Comparison of ENCODE assay signal across 7 cellular contexts in genomic region chr9:73133042-73133651, GRCh38. TPM values are rescaled to one million over a fixed set of nuclear protein-coding genes. Genes with fewer than 3 reads are reported as not detected.
A peak's percentile ranks its signal among the peaks of the same experiment; 100 is the strongest.
DNase-seq lines count a peak whose midpoint lies in the region; ATAC-seq and TF ChIP-seq lines count a peak whose summit lies in the region.

No MANE protein-coding gene starts in this region.

- no peak; the same call in 1 of the 2 replicates for ATAC-seq in HCT116
- no peak for ATAC-seq in gastrocnemius medialis
- no peak for ATAC-seq in GM21737 (IDR thresholded peaks at IDR 0.05; ENCODE audit: unreplicated experiment)

- H3K4me1 ChIP-seq in HCT116 (ENCODE audit: control insufficient read depth in 1 of 2, insufficient read depth in 2 of 2, low read length in 2 of 2) (peaks cover 41 to 48% of the 10 kb centered on the region in 2 experiments), endocrine pancreas (ENCODE audit: control insufficient read depth, insufficient read depth, low read length) (no peaks in the 10 kb centered on the region), gastrocnemius medialis (peaks cover 12 to 38% of the 10 kb centered on the region in 2 donors)

- H3K4me3 ChIP-seq in HCT116 (replicated peaks in 1 of 2; ENCODE audit: low read depth in 1 of 2, low read length in 2 of 2) (peak overlapping the region; percentile 46 to 60), endocrine pancreas (ENCODE audit: control insufficient read depth, insufficient read depth, low read length) (peak overlapping the region; percentile 96), gastrocnemius medialis (peak overlapping the region; percentile 58 to 81 (median 61))

- H3K4me2 ChIP-seq in HCT116 (ENCODE audit: low read length): peak overlapping the region; percentile 80

- H3K9me3 ChIP-seq in HCT116 (ENCODE audit: control insufficient read depth in 1 of 2, insufficient read depth in 1 of 2, low read depth in 1 of 2, low read length in 2 of 2) (no peaks in the 10 kb centered on the region), endocrine pancreas (ENCODE audit: control insufficient read depth, low read length) (no peaks in the 10 kb centered on the region), gastrocnemius medialis (no peaks in the 10 kb centered on the region)

- no peaks in the 10 kb centered on the region; the same call in 1 of the 2 replicates for H3K9me2 ChIP-seq in HCT116 (ENCODE audit: insufficient read depth)

- CTCF ChIA-PET in HCT116 (lab: Charles Lee): interaction anchor here (0.6 to 1.1 kb wide), 2 partner anchors 10 to 26 kb away, joined by 3 to 7 read pairs; no protein-coding TSS in a partner anchor

- no peak for TF ChIP-seq CTCF in HCT116 (IDR thresholded peaks at IDR 0.05 in 2 of 3, conservative IDR thresholded peaks at IDR 0.05 in 1 of 3; ENCODE audit: borderline replicate concordance in 1 of 3, insufficient read depth in 1 of 3, low read depth in 2 of 3, low read length in 2 of 3)
- TF ChIP-seq CTCF in gastrocnemius medialis (IDR thresholded peaks at IDR 0.05 in 4 of 5, conservative IDR thresholded peaks at IDR 0.05 in 1 of 5): no peak

- no TSS peak for BruUV-seq in HCT116 (replicated peaks; lab: Mats Ljungman, UMichigan)

- POLR2A ChIA-PET in HCT116 (lab: Charles Lee): interaction anchor here (0.7 to 2.5 kb wide), 8 partner anchors 15 to 57 kb away, joined by 3 to 9 read pairs (median 3); no protein-coding TSS in a partner anchor

- H2AFZ ChIP-seq in HCT116 (ENCODE audit: low read depth, low read length, poor library complexity, severe bottlenecking): peak overlapping the region; percentile 79

- intact Hi-C loops in HCT116 (cut with micrococcal nuclease) (no loop called here), gastrocnemius medialis (cut with DNase I; ENCODE audit: low total_unique reads) (no loop called here)

- TF ChIP-seq POLR2A in HCT116 (IDR thresholded peaks at IDR 0.05; ENCODE audit: borderline replicate concordance, extremely low read depth, insufficient read depth, insufficient read length) (no peak), gastrocnemius medialis (IDR thresholded peaks at IDR 0.05) (no peak)

- H3K27me3 ChIP-seq in HCT116 (ENCODE audit: insufficient read depth, low read length) (no peaks in the 10 kb centered on the region), endocrine pancreas (ENCODE audit: control insufficient read depth, insufficient read depth, low read length) (no peaks in the 10 kb centered on the region), gastrocnemius medialis (no peaks in the 10 kb centered on the region)

- H3K36me3 ChIP-seq in HCT116 (ENCODE audit: control insufficient read depth in 1 of 2, insufficient read depth in 2 of 2, low read length in 2 of 2) (no peaks in the 10 kb centered on the region), endocrine pancreas (ENCODE audit: control insufficient read depth, insufficient read depth, low read length) (no peaks in the 10 kb centered on the region), gastrocnemius medialis (no peaks in the 10 kb centered on the region)

- H3K27ac ChIP-seq in HCT116 (ENCODE audit: low read depth, low read length): peak overlapping the region; percentile 67; the same call in 1 of the 2 replicates
- peak overlapping the region; percentile 60 to 78 (median 68) for H3K27ac ChIP-seq in gastrocnemius medialis

- no peak for TF ChIP-seq RAD21 in HCT116 (IDR thresholded peaks at IDR 0.05; ENCODE audit: low read depth)

- no peaks in the 10 kb centered on the region for H3K79me2 ChIP-seq in HCT116 (ENCODE audit: insufficient read depth, low read length)

- in situ Hi-C loops in gastrocnemius medialis (cut with MboI; ENCODE audit: low sequenced_read_pairs in 4 of 4): no loop called here

- H4K20me1 ChIP-seq in HCT116 (ENCODE audit: insufficient read depth): no peaks in the 10 kb centered on the region

- H3K9ac ChIP-seq in HCT116 (ENCODE audit: low read length) (peak overlapping the region; percentile 41), endocrine pancreas (ENCODE audit: control insufficient read depth, insufficient read depth, low read length) (no peak overlapping the region)

- RAD21 ChIA-PET in HCT116 (lab: Charles Lee; ENCODE audit: low non-redundant PET in 1 of 2, low total read pairs in 2 of 2, uncharacterized antibody in 2 of 2, unreplicated experiment in 2 of 2): interaction anchor here in 1 of 2 experiments (0.7 kb wide), 1 partner anchor 8 kb away, joined by 6 read pairs; no protein-coding TSS in a partner anchor

- DNase-seq in HCT116 (ENCODE audit: low read depth, low spot score) (no peak), OCI-M1 (lab: John Stamatoyannopoulos, UW) (peak; percentile 65), gastrocnemius medialis (no peak), NCI-H2227 treated with DMSO at 0.1 percent for 48 hours (lab: John Stamatoyannopoulos, UW) (no peak)
- DNase-seq in effector CD8-positive, alpha-beta T cell (lab: John Stamatoyannopoulos, UW): no peak

TF ChIP-seq in HCT116, 20 proteins besides CTCF, POLR2A, EP300 and RAD21:
- TF ChIP-seq YY1 (IDR thresholded peaks at IDR 0.05; ENCODE audit: extremely low read depth, insufficient replicate concordance, low read depth, low read length) (no peak), JUND (IDR thresholded peaks at IDR 0.05) (no peak), ZNF274 (IDR thresholded peaks at IDR 0.05; ENCODE audit: low read depth, low read length) (no peak), CBX3 (IDR thresholded peaks at IDR 0.05; ENCODE audit: low read depth) (no peak), FOSL1 (IDR thresholded peaks at IDR 0.05; ENCODE audit: low read depth) (no peak), CEBPB (IDR thresholded peaks at IDR 0.05; ENCODE audit: low read depth) (no peak), SP1 (IDR thresholded peaks at IDR 0.05; ENCODE audit: low read depth) (no peak), ATF3 (IDR thresholded peaks at IDR 0.05) (no peak), SRF (IDR thresholded peaks at IDR 0.05; ENCODE audit: low read depth) (no peak), ZBTB33 (IDR thresholded peaks at IDR 0.05; ENCODE audit: extremely low read depth, insufficient replicate concordance, low read length) (no peak), ELF1 (IDR thresholded peaks at IDR 0.05; ENCODE audit: borderline replicate concordance, low read depth) (no peak), ZFX (IDR thresholded peaks at IDR 0.05) (no peak), TCF7L2 (IDR thresholded peaks at IDR 0.05; ENCODE audit: borderline replicate concordance, extremely low read depth, insufficient read depth, insufficient read length) (no peak), EGR1 (IDR thresholded peaks at IDR 0.05; ENCODE audit: low read depth) (no peak)
- TF ChIP-seq, protein P1, sequence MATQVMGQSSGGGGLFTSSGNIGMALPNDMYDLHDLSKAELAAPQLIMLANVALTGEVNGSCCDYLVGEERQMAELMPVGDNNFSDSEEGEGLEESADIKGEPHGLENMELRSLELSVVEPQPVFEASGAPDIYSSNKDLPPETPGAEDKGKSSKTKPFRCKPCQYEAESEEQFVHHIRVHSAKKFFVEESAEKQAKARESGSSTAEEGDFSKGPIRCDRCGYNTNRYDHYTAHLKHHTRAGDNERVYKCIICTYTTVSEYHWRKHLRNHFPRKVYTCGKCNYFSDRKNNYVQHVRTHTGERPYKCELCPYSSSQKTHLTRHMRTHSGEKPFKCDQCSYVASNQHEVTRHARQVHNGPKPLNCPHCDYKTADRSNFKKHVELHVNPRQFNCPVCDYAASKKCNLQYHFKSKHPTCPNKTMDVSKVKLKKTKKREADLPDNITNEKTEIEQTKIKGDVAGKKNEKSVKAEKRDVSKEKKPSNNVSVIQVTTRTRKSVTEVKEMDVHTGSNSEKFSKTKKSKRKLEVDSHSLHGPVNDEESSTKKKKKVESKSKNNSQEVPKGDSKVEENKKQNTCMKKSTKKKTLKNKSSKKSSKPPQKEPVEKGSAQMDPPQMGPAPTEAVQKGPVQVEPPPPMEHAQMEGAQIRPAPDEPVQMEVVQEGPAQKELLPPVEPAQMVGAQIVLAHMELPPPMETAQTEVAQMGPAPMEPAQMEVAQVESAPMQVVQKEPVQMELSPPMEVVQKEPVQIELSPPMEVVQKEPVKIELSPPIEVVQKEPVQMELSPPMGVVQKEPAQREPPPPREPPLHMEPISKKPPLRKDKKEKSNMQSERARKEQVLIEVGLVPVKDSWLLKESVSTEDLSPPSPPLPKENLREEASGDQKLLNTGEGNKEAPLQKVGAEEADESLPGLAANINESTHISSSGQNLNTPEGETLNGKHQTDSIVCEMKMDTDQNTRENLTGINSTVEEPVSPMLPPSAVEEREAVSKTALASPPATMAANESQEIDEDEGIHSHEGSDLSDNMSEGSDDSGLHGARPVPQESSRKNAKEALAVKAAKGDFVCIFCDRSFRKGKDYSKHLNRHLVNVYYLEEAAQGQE (IDR thresholded peaks at IDR 0.05; ENCODE audit: low read depth): no peak
- TF ChIP-seq, protein P2, sequence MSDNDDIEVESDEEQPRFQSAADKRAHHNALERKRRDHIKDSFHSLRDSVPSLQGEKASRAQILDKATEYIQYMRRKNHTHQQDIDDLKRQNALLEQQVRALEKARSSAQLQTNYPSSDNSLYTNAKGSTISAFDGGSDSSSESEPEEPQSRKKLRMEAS (IDR thresholded peaks at IDR 0.05): no peak

RNA-seq across cellular contexts. Expression of gene ANXA1, which starts 18.5 kb away (rescaled TPM):
- total RNA-seq in HCT116 (2021; ENCODE audit: unreplicated experiment): 486 TPM
- polyA plus RNA-seq in HCT116 (2012): 380 and 384 TPM in 2 replicates
- total RNA-seq in gastrocnemius medialis: 10 to 100 TPM; 22.2 to 41.7 (median 31.1) TPM

Comparison
In these comparisons a context has a peak if more than half of its experiments do, and no peak if none do; other contexts are left out.
1. RNA of gene ANXA1, which starts 18.5 kb away (total RNA-seq): 486 TPM in HCT116 (single experiment); 22.2 to 41.7 TPM in gastrocnemius medialis; every median in the first group is over 10 times any median in the second.
2. Peak in every context shown above with its lines, with median percentiles within 50 percentile points of each other: H3K4me3 ChIP-seq.